Comparison of ENCODE assay signal across 14 cellular contexts in genomic region chr3:110743202-110743601, GRCh38.
A peak's percentile ranks its signal among the peaks of the same experiment; 100 is the strongest.
DNase-seq lines count a peak whose midpoint lies in the region; ATAC-seq and TF ChIP-seq lines count a peak whose summit lies in the region.
"Had no signal": no experiment of that assay in that cellular context is flagged by ENCODE, and none has a peak within 500 bp of the region (broad histone marks: within the 10 kb centered on the region; RNA-seq: fewer than 3 reads in every experiment).

No MANE protein-coding gene starts in this region.

- H3K27ac ChIP-seq in left lung, result peak overlapping the region in 1 of 2 donors; percentile 19
- no peak overlapping the region for H3K27ac ChIP-seq in OCI-LY7 (ENCODE audit: low read depth, low read length, poor library complexity, severe bottlenecking)
- H3K27ac ChIP-seq: adrenal gland had no signal

- H3K4me3 ChIP-seq in left lung, result no peak overlapping the region
- no peak overlapping the region for H3K4me3 ChIP-seq in OCI-LY7 (ENCODE audit: low read depth, low read length, poor library complexity, severe bottlenecking)
- H3K4me3 ChIP-seq: adrenal gland had no signal

- no TSS peak for BruUV-seq in OCI-LY7 (replicated peaks; lab: Mats Ljungman, UMichigan)

- DNase-seq in NCI-H524 (lab: John Stamatoyannopoulos, UW) (peak; percentile 58 to 89), left lung (no peak), amniotic stem cell (lab: John Stamatoyannopoulos, UW) (no peak), SHP77 (lab: John Stamatoyannopoulos, UW) (no peak), OCI-LY7 (ENCODE audit: low spot score) (no peak)
- no peak for DNase-seq in stimulated activated naive CD4-positive, alpha-beta T cell (lab: John Stamatoyannopoulos, UW)
- DNase-seq: activated CD8-positive, alpha-beta T cell treated with anti-CD3 and anti-CD28 coated beads for 36 hours; adrenal gland; C1 segment of cervical spinal cord; hippocampal formation; NCI-H187; nephron progenitor cell had no signal

- no peaks in the 10 kb centered on the region for H3K9me3 ChIP-seq in left lung
- H3K9me3 ChIP-seq in OCI-LY7 (ENCODE audit: low read length), result no peaks in the 10 kb centered on the region
- H3K9me3 ChIP-seq: adrenal gland had no signal

- H3K9me2 ChIP-seq in OCI-LY7 (ENCODE audit: insufficient read depth, low read length), result no peaks in the 10 kb centered on the region

- H3K36me3 ChIP-seq in left lung, result no peaks in the 10 kb centered on the region
- no peaks in the 10 kb centered on the region for H3K36me3 ChIP-seq in OCI-LY7 (ENCODE audit: insufficient read depth, low read length)
- H3K36me3 ChIP-seq: adrenal gland had no signal

- H2AFZ ChIP-seq in OCI-LY7 (ENCODE audit: low read length), result no peak overlapping the region

- no peaks in the 10 kb centered on the region for H3K4me1 ChIP-seq in left lung
- no peaks in the 10 kb centered on the region for H3K4me1 ChIP-seq in OCI-LY7 (ENCODE audit: insufficient read depth, low read length, poor library complexity, severe bottlenecking)
- H3K4me1 ChIP-seq: adrenal gland had no signal

- no peak overlapping the region for H3K4me2 ChIP-seq in OCI-LY7 (ENCODE audit: low read length)

- no peak for TF ChIP-seq CTCF in left lung (IDR thresholded peaks at IDR 0.05)
- no peak for TF ChIP-seq CTCF in OCI-LY7 (conservative IDR thresholded peaks at IDR 0.05; ENCODE audit: low read length)

- TF ChIP-seq POLR2A in GM18505 (IDR thresholded peaks at IDR 0.05; ENCODE audit: borderline replicate concordance, extremely low read depth, insufficient read depth, insufficient read length), result no peak

- no peaks in the 10 kb centered on the region for H4K20me1 ChIP-seq in OCI-LY7 (ENCODE audit: insufficient read depth, low read length)

- POLR2A ChIA-PET in OCI-LY7 (lab: Charles Lee), result interaction anchor here (1.5 to 1.6 kb wide), 3 partner anchors 12 to 22 kb away, joined by 3 read pairs; no protein-coding TSS in a partner anchor

- ATAC-seq in GM18505 (IDR thresholded peaks at IDR 0.05; ENCODE audit: unreplicated experiment), result peak; percentile 61
- peak; percentile 78 for ATAC-seq in HG02678 (IDR thresholded peaks at IDR 0.05; ENCODE audit: unreplicated experiment)
- peak; percentile 98 for ATAC-seq in left lung
- ATAC-seq: activated CD8-positive, alpha-beta T cell treated with anti-CD3 and anti-CD28 coated beads for 36 hours had no signal

- H3K27me3 ChIP-seq in left lung, result no peaks in the 10 kb centered on the region
- H3K27me3 ChIP-seq: adrenal gland had no signal

- intact Hi-C loops in left lung (cut with DNase I) (no loop called here), OCI-LY7 (cut with micrococcal nuclease; ENCODE audit: unreplicated experiment) (no loop called here)

- no peaks in the 10 kb centered on the region for H3K79me2 ChIP-seq in OCI-LY7 (ENCODE audit: insufficient read depth, low read depth, low read length)

- CTCF ChIA-PET in OCI-LY7 (lab: Charles Lee; ENCODE audit: unreplicated experiment), result no interaction called here

Comparison
In these comparisons a context has a peak if more than half of its experiments do, and no peak if none do; other contexts are left out.
1. DNase-seq: peak in NCI-H524 (2 of 2); none in left lung (0 of 2), amniotic stem cell (single experiment), stimulated activated naive CD4-positive, alpha-beta T cell (0 of 6), SHP77 (0 of 2) and OCI-LY7 (single experiment).
2. Peak in every context shown above with its lines, with median percentiles within 50 percentile points of each other: ATAC-seq.